Comparison of ENCODE assay signal across 7 cellular contexts in the genomic region with DNA sequence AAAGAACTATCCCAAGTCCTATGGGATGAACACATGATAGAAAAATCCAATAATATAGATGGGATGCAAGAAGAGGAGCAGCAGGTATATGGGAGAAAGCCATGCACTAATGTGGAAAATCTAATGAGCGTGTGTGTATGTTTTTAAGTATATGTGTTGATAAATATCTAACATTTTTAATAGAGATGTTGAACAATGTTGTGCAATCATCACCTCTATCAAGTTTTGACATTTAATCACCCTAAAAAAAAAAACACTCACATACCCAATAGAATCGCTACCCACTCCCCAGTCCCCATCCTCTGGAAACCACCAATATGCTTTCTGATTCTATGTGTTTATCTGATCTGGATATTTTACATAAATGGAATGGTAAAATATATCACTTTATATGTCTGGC.
"Had no signal": no experiment of that assay in that cellular context is flagged by ENCODE, and none has a peak within 500 bp of the region (broad histone marks: within the 10 kb centered on the region; RNA-seq: fewer than 3 reads in every experiment).

No MANE protein-coding gene starts in this region.

- H3K4me3 ChIP-seq: GM12878 had no signal

- DNase-seq: GDM1, GF-D8 had no signal

- ATAC-seq: GM12878 had no signal

- FAIRE-seq: GM12878, GM12891, GM12892, GM18507, GM19239 had no signal
